In genomic region chr16:86554599-86554916, GRCh38 we compare ENCODE assay signal across 1 cellular context.
TF ChIP-seq lines count a peak whose summit lies in the region.

No MANE protein-coding gene starts in this region.

TF ChIP-seq in GM12878, 131 proteins besides CTCF, POLR2A, EP300 and RAD21:
- no peak for TF ChIP-seq MEF2B (IDR thresholded peaks at IDR 0.05; ENCODE audit: partially characterized antibody, poor library complexity, severe bottlenecking)
- no peak for TF ChIP-seq CREM (IDR thresholded peaks at IDR 0.05; ENCODE audit: low read depth)
- TF ChIP-seq KAT2A (conservative IDR thresholded peaks at IDR 0.05; ENCODE audit: control insufficient read depth, low read depth, low read length), result no peak
- TF ChIP-seq IRF4 (IDR thresholded peaks at IDR 0.05; ENCODE audit: low read depth, low read length), result no peak
- TF ChIP-seq MXI1 (IDR thresholded peaks at IDR 0.05; ENCODE audit: low read depth, low read length), result peak; percentile 25; the same call in 1 of the 2 replicates
